In genomic region chr4:148443550-148444295, GRCh38 we compare ENCODE assay signal across 1 cellular context.
TF ChIP-seq lines count a peak whose summit lies in the region.

No MANE protein-coding gene starts in this region.

TF ChIP-seq in GM12878, 131 proteins besides CTCF, POLR2A, EP300 and RAD21 (continued from another document):
- TF ChIP-seq IRF5 (IDR thresholded peaks at IDR 0.05; ENCODE audit: borderline replicate concordance): no peak
- TF ChIP-seq REST (IDR thresholded peaks at IDR 0.05; ENCODE audit: low read depth, low read length): no peak
- 0 out of 4 replicates have a peak, but pooled peaks of 1 of the 2 experiments have one; percentile 27 for TF ChIP-seq BHLHE40 (IDR thresholded peaks at IDR 0.05; ENCODE audit: borderline replicate concordance in 1 of 2, low read depth in 2 of 2, low read length in 1 of 2)
